8 cellular contexts compared by ENCODE assay signal in the genomic region with DNA sequence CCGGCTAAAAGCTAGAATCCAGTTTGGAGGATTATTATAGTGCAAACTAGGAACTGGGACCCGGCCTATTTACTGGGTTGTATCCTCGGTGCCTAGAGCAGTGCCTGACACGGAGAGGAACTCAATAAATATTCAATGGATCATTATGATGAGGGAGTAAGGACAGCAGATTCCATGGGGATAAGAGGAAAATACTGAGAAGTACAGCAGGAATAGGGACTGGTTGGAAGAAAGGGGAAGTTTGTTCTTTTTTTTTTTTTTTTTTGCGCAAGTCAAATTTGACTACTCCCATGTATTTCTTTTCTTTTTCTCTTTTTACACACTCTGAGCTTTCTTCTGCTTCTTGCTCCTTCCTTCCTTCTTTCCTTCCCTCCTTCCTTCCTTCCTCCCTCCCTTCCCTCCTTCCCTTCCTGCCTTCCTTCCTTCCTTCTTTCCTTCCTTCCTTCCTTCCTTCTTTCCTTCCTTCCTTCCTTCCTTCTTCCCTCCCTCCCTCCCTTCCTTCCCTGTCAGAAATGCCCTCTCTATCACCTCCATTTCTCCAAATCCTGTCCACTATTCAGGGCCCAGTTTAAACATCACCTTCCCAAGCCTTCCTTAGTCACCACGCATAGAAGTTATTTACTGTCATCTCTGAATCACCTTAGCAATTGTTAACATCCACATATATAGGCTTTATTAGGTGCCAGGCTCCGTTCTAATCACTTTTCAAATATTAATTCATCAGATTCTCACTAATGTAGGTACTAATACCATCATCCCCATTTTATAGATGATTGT. TPM values are rescaled to one million over a fixed set of nuclear protein-coding genes. Genes with fewer than 3 reads are reported as not detected.
DNase-seq lines count a peak whose midpoint lies in the region; ATAC-seq and TF ChIP-seq lines count a peak whose summit lies in the region.

No MANE protein-coding gene starts in this region.

- in situ Hi-C loops in astrocyte of the spinal cord (cut with HindIII; ENCODE audit: low sequenced_read_pairs): no loop called here

- TF ChIP-seq POLR2A in uterus (IDR thresholded peaks at IDR 0.05): no peak

- intact Hi-C loops in heart right ventricle (cut with DNase I) (loop anchor here in 4 of 10 donors (5.0 to 10.0 kb wide), 3 partner anchors 130 to 348 kb away; a partner anchor contains a TSS), cardiac septum (cut with DNase I) (loop anchor here (1.0 kb wide), 1 partner anchor 129 kb away; no protein-coding TSS in a partner anchor), lower lobe of right lung (cut with DNase I) (no loop called here), uterus (cut with DNase I; ENCODE audit: low total_unique reads) (no loop called here)

- DNase-seq in heart right ventricle (no peak), cardiac septum (ENCODE audit: low spot score) (no peak), astrocyte of the spinal cord (ENCODE audit: low read depth, low spot score) (no peak), lower lobe of right lung (no peak), uterus (no peak), HK-2 (ENCODE audit: unreplicated experiment) (no peak), NCI-H2029 treated with DMSO at 0.1 percent for 48 hours (lab: John Stamatoyannopoulos, UW) (no peak)
- DNase-seq in central memory CD4-positive, alpha-beta T cell: no peak

- H3K27ac ChIP-seq in heart right ventricle (peak overlapping the region in 9 of 10 donors; percentile 87 to 98 (median 95)), lower lobe of right lung (peak overlapping the region; percentile 94), uterus (peak overlapping the region; percentile 93 to 94)

- H3K27me3 ChIP-seq in heart right ventricle: no peaks in the 10 kb centered on the region
- no peaks in the 10 kb centered on the region for H3K27me3 ChIP-seq in lower lobe of right lung (ENCODE audit: low read depth)
- no peaks in the 10 kb centered on the region for H3K27me3 ChIP-seq in uterus

- no peak for ATAC-seq in heart right ventricle
- ATAC-seq in lower lobe of right lung: no peak

- WGBS in heart right ventricle, 2 donors: 33 to 43% methylated on average over 7 of the region's 7 CpGs

- TF ChIP-seq CTCF in heart right ventricle (IDR thresholded peaks at IDR 0.05): no peak
- TF ChIP-seq CTCF in astrocyte of the spinal cord (IDR thresholded peaks at IDR 0.05; ENCODE audit: low read depth, low read length): no peak
- no peak for TF ChIP-seq CTCF in lower lobe of right lung (IDR thresholded peaks at IDR 0.05)
- no peak for TF ChIP-seq CTCF in uterus (IDR thresholded peaks at IDR 0.05)

- H3K4me3 ChIP-seq in heart right ventricle (peak overlapping the region in 9 of 10 donors; percentile 66 to 97 (median 85)), astrocyte of the spinal cord (ENCODE audit: low read depth, low read length) (peak overlapping the region; percentile 77), lower lobe of right lung (peak overlapping the region; percentile 87), uterus (peak overlapping the region; percentile 69 to 94)

- H3K9me3 ChIP-seq in heart right ventricle: no peaks in the 10 kb centered on the region
- H3K9me3 ChIP-seq in lower lobe of right lung: no peaks in the 10 kb centered on the region
- no peaks in the 10 kb centered on the region for H3K9me3 ChIP-seq in uterus

- H3K4me1 ChIP-seq in heart right ventricle (peaks cover 11 to 70% (median 40%) of the 10 kb centered on the region in 9 donors), lower lobe of right lung (peaks cover 39% of the 10 kb centered on the region), uterus (peaks cover 0 to 11% of the 10 kb centered on the region in 2 donors)

- H3K36me3 ChIP-seq in heart right ventricle (peaks cover 0 to 8% (median 0%) of the 10 kb centered on the region in 9 donors), lower lobe of right lung (no peaks in the 10 kb centered on the region), uterus (no peaks in the 10 kb centered on the region)

RNA-seq across cellular contexts. Expression of a gene that starts 0.9 kb away (rescaled TPM):
- 10 to 100 TPM; 26.7 to 33.9 (median 30.5) TPM for total RNA-seq in heart right ventricle
- polyA plus RNA-seq in heart right ventricle: 10 to 100 TPM; 20.1 to 32.6 TPM
- 30.2 TPM for total RNA-seq in cardiac septum
- total RNA-seq in lower lobe of right lung: 23.5 TPM
- total RNA-seq in uterus: 10 to 100 TPM; 33.9 to 55.4 (median 49.0) TPM
